Comparison of ENCODE assay signal across 11 cellular contexts in the genomic region with DNA sequence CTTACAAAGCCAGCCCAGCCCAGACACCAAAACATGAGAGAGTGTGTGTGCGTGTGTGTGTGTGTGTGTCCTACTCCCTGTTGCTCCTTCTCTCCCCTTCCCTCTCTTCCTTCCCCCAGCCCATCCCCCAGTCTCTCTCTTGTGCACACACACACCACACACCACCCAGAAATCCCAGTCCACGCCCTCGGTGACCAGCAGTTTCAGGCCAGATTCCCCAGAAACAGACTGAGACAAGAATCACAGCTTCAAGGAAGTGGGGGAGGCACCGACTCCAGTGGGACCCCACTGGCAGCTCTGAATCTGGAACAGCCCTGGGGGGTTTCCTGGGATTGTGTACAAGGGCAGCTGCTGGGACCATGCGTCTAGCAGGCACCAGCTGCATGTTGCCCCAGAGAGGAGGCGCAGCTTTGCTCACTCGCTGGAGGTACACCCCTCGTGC.
DNase-seq lines count a peak whose midpoint lies in the region; ATAC-seq lines count a peak whose summit lies in the region.
"Had no signal": no experiment of that assay in that cellular context is flagged by ENCODE, and none has a peak within 500 bp of the region (broad histone marks: within the 10 kb centered on the region; RNA-seq: fewer than 3 reads in every experiment).

No MANE protein-coding gene starts in this region.

- peaks cover 2% of the 10 kb centered on the region for H3K36me3 Mint-ChIP-seq in T-helper 1 cell treated with Interleukin-12 subunit alpha and Interleukin-12 subunit beta and Interleukin-4 antibody, amounts not matched to agents 30 μg/mL and 1 μg/mL, for 36 hours (ENCODE audit: low read depth)
- H3K36me3 Mint-ChIP-seq in activated CD4-positive, alpha-beta memory T cell treated with anti-CD3 and anti-CD28 coated beads for 36 hours = no peaks in the 10 kb centered on the region
- peaks cover 2% of the 10 kb centered on the region for H3K36me3 Mint-ChIP-seq in stimulated activated memory B cell treated with anti-CD40 and anti-IgM and Interleukin-4, amounts not matched to agents 10 μg/mL and 1 μg/mL and 100 μg/mL, for 72 hours

- CTCF ChIA-PET in activated CD4-positive, alpha-beta memory T cell treated with anti-CD3 and anti-CD28 coated beads for 36 hours (lab: Charles Lee) = interaction anchor here (1.1 kb wide), 1 partner anchor 23 kb away, joined by 4 read pairs; no protein-coding TSS in a partner anchor

- peaks cover 6% of the 10 kb centered on the region for H3K9me3 Mint-ChIP-seq in T-helper 1 cell treated with Interleukin-12 subunit alpha and Interleukin-12 subunit beta and Interleukin-4 antibody, amounts not matched to agents 30 μg/mL and 1 μg/mL, for 36 hours
- peaks cover 4% of the 10 kb centered on the region for H3K9me3 Mint-ChIP-seq in activated CD4-positive, alpha-beta memory T cell treated with anti-CD3 and anti-CD28 coated beads for 36 hours
- H3K9me3 Mint-ChIP-seq in stimulated activated memory B cell treated with anti-CD40 and anti-IgM and Interleukin-4, amounts not matched to agents 10 μg/mL and 1 μg/mL and 100 μg/mL, for 72 hours = no peaks in the 10 kb centered on the region

- H3K4me1 Mint-ChIP-seq in T-helper 1 cell treated with Interleukin-12 subunit alpha and Interleukin-12 subunit beta and Interleukin-4 antibody, amounts not matched to agents 30 μg/mL and 1 μg/mL, for 36 hours (ENCODE audit: low read depth) = peaks cover 20% of the 10 kb centered on the region
- peaks cover 14% of the 10 kb centered on the region for H3K4me1 Mint-ChIP-seq in activated CD4-positive, alpha-beta memory T cell treated with anti-CD3 and anti-CD28 coated beads for 36 hours (ENCODE audit: low read depth)
- H3K4me1 Mint-ChIP-seq in stimulated activated memory B cell treated with anti-CD40 and anti-IgM and Interleukin-4, amounts not matched to agents 10 μg/mL and 1 μg/mL and 100 μg/mL, for 72 hours = peaks cover 40% of the 10 kb centered on the region

- peak overlapping the region; percentile 58 for H3K4me3 Mint-ChIP-seq in T-helper 1 cell treated with Interleukin-12 subunit alpha and Interleukin-12 subunit beta and Interleukin-4 antibody, amounts not matched to agents 30 μg/mL and 1 μg/mL, for 36 hours
- H3K4me3 Mint-ChIP-seq in activated CD4-positive, alpha-beta memory T cell treated with anti-CD3 and anti-CD28 coated beads for 36 hours = no peak overlapping the region
- H3K4me3 Mint-ChIP-seq in stimulated activated memory B cell treated with anti-CD40 and anti-IgM and Interleukin-4, amounts not matched to agents 10 μg/mL and 1 μg/mL and 100 μg/mL, for 72 hours = peak overlapping the region; percentile 68

- ATAC-seq in stimulated activated memory B cell treated with anti-CD40 and anti-IgM and Interleukin-4, amounts not matched to agents 10 μg/mL and 1 μg/mL and 100 μg/mL, for 72 hours = peak; percentile 2
- no peak for ATAC-seq in HG02642 (IDR thresholded peaks at IDR 0.05; ENCODE audit: poor library complexity, unreplicated experiment)

- no peak for DNase-seq in T-helper 1 cell
- peak; percentile 16 for DNase-seq in activated CD4-positive, alpha-beta memory T cell treated with anti-CD3 and anti-CD28 coated beads for 36 hours
- peak; percentile 7 for DNase-seq in iPS-NIHi7 (ENCODE audit: extremely low spot score)
- no peak for DNase-seq in pons (ENCODE audit: low spot score)
- DNase-seq in kidney glomerular epithelial cell (lab: John Stamatoyannopoulos, UW) = no peak
- DNase-seq: NCI-H2171, SHP77 had no signal

- no peaks in the 10 kb centered on the region for H3K27me3 Mint-ChIP-seq in T-helper 1 cell treated with Interleukin-12 subunit alpha and Interleukin-12 subunit beta and Interleukin-4 antibody, amounts not matched to agents 30 μg/mL and 1 μg/mL, for 36 hours (ENCODE audit: low read depth)
- H3K27me3 Mint-ChIP-seq in activated CD4-positive, alpha-beta memory T cell treated with anti-CD3 and anti-CD28 coated beads for 36 hours = no peaks in the 10 kb centered on the region
- H3K27me3 Mint-ChIP-seq in stimulated activated memory B cell treated with anti-CD40 and anti-IgM and Interleukin-4, amounts not matched to agents 10 μg/mL and 1 μg/mL and 100 μg/mL, for 72 hours = no peaks in the 10 kb centered on the region
- H3K27me3 Mint-ChIP-seq: progenitor cell of endocrine pancreas had no signal

- peak overlapping the region; percentile 93 for H3K27ac Mint-ChIP-seq in T-helper 1 cell treated with Interleukin-12 subunit alpha and Interleukin-12 subunit beta and Interleukin-4 antibody, amounts not matched to agents 30 μg/mL and 1 μg/mL, for 36 hours
- H3K27ac Mint-ChIP-seq in activated CD4-positive, alpha-beta memory T cell treated with anti-CD3 and anti-CD28 coated beads for 36 hours = peak overlapping the region; percentile 68
- H3K27ac Mint-ChIP-seq in stimulated activated memory B cell treated with anti-CD40 and anti-IgM and Interleukin-4, amounts not matched to agents 10 μg/mL and 1 μg/mL and 100 μg/mL, for 72 hours = peak overlapping the region; percentile 88

- intact Hi-C loops in activated CD4-positive, alpha-beta memory T cell treated with anti-CD3 and anti-CD28 coated beads for 36 hours (cut with micrococcal nuclease) = no loop called here

- POLR2A ChIA-PET in activated CD4-positive, alpha-beta memory T cell treated with anti-CD3 and anti-CD28 coated beads for 36 hours (lab: Charles Lee) = no interaction called here

Comparison
In these comparisons a context has a peak if more than half of its experiments do, and no peak if none do; other contexts are left out.
1. DNase-seq: peak in activated CD4-positive, alpha-beta memory T cell treated with anti-CD3 and anti-CD28 coated beads for 36 hours (single experiment) and iPS-NIHi7 (single experiment); none in T-helper 1 cell (0 of 5), pons (single experiment) and kidney glomerular epithelial cell (single experiment).
2. Peak in every context shown above with its lines, with median percentiles within 50 percentile points of each other: H3K27ac Mint-ChIP-seq.